Comparison of ENCODE assay signal across 27 cellular contexts in genomic region chr16:24829153-24829552, GRCh38. TPM values are rescaled to one million over a fixed set of nuclear protein-coding genes. Genes with fewer than 3 reads are reported as not detected.
"Had no signal": no experiment of that assay in that cellular context is flagged by ENCODE, and none has a peak within 500 bp of the region (broad histone marks: within the 10 kb centered on the region; RNA-seq: fewer than 3 reads in every experiment).

No MANE protein-coding gene starts in this region.

- H3K27me3 ChIP-seq: colonic mucosa, heart left ventricle, neutrophil, suprapubic skin, tibial artery, upper lobe of left lung, uterus had no signal

- H3K27ac ChIP-seq: colonic mucosa, heart left ventricle, neutrophil, psoas muscle, suprapubic skin, tibial artery, upper lobe of left lung, uterus had no signal

- H3K4me1 Mint-ChIP-seq: stimulated activated effector memory CD8-positive, alpha-beta T cell treated with anti-CD3 and anti-CD28 coated beads, Interleukin-12 subunit alpha, Interleukin-12 subunit beta, amount 100 ng/mL, for 72 hours had no signal

- H3K9me3 Mint-ChIP-seq: naive thymus-derived CD8-positive, alpha-beta T cell; stimulated activated effector memory CD8-positive, alpha-beta T cell treated with anti-CD3 and anti-CD28 coated beads, Interleukin-12 subunit alpha, Interleukin-12 subunit beta, amount 100 ng/mL, for 72 hours had no signal

- H3K9me3 ChIP-seq: colonic mucosa, heart left ventricle, mucosa of descending colon, neutrophil, psoas muscle, suprapubic skin, tibial artery, upper lobe of left lung, uterus had no signal

- ATAC-seq: esophagus mucosa; heart left ventricle; left colon; mucosa of descending colon; naive thymus-derived CD8-positive, alpha-beta T cell; psoas muscle; stimulated activated effector memory CD8-positive, alpha-beta T cell treated with anti-CD3 and anti-CD28 coated beads, Interleukin-12 subunit alpha, Interleukin-12 subunit beta, amount 100 ng/mL, for 72 hours had no signal

- H3K27me3 Mint-ChIP-seq: naive thymus-derived CD8-positive, alpha-beta T cell had no signal

- H3K27ac Mint-ChIP-seq: stimulated activated effector memory CD8-positive, alpha-beta T cell treated with anti-CD3 and anti-CD28 coated beads, Interleukin-12 subunit alpha, Interleukin-12 subunit beta, amount 100 ng/mL, for 72 hours had no signal

- H3K4me2 ChIP-seq: smooth muscle cell had no signal

- DNase-seq: colonic mucosa; dermis blood vessel endothelial cell; heart left ventricle; hippocampal formation; left colon; mammary epithelial cell; mucosa of descending colon; naive thymus-derived CD8-positive, alpha-beta T cell; psoas muscle; retina; stimulated activated CD4-positive, alpha-beta T cell treated with anti-CD3 and anti-CD28 coated beads, Interleukin-2, amount 100 ng/mL, for 48 hours; stimulated activated naive CD8-positive, alpha-beta T cell treated with anti-CD3 and anti-CD28 coated beads, Interleukin-15, Interleukin-2, amounts not matched to agents 100 U/mL and 50 U/mL, for 24 hours; tibial artery; upper lobe of left lung; uterus had no signal

- FAIRE-seq: endothelial cell of umbilical vein, frontal cortex had no signal

- H3K4me3 Mint-ChIP-seq: naive thymus-derived CD8-positive, alpha-beta T cell; stimulated activated effector memory CD8-positive, alpha-beta T cell treated with anti-CD3 and anti-CD28 coated beads, Interleukin-12 subunit alpha, Interleukin-12 subunit beta, amount 100 ng/mL, for 72 hours had no signal

- H3K4me1 ChIP-seq: heart left ventricle, psoas muscle, suprapubic skin, tibial artery, uterus had no signal

- H3K4me3 ChIP-seq: colonic mucosa, heart left ventricle, mucosa of descending colon, psoas muscle, smooth muscle cell, suprapubic skin, tibial artery, upper lobe of left lung, uterus had no signal

- H3K36me3 ChIP-seq: colonic mucosa, uterus had no signal

RNA-seq across cellular contexts. Expression of gene SLC5A11, which starts 16.6 kb away (rescaled TPM):
- total RNA-seq: endothelial cell of umbilical vein, esophagus mucosa, frontal cortex, kidney epithelial cell, lower leg skin, mammary epithelial cell, osteoblast, smooth muscle cell, uterus had no signal
- polyA plus RNA-seq: fibroblast of lung; heart left ventricle; naive thymus-derived CD8-positive, alpha-beta T cell; neural cell; smooth muscle cell had no signal
